Comparison of ENCODE assay signal across 23 cellular contexts in genomic region chr17:8975091-8975707, GRCh38. TPM values are rescaled to one million over a fixed set of nuclear protein-coding genes. Genes with fewer than 3 reads are reported as not detected.
"Had no signal": no experiment of that assay in that cellular context is flagged by ENCODE, and none has a peak within 500 bp of the region (broad histone marks: within the 10 kb centered on the region; RNA-seq: fewer than 3 reads in every experiment).

No MANE protein-coding gene starts in this region.

- H3K36me3 ChIP-seq: lower lobe of right lung, neural progenitor cell had no signal

- H3K27ac ChIP-seq: epithelial cell of prostate, lower lobe of right lung, neural progenitor cell, testis, VCaP had no signal

- H3K27me3 ChIP-seq: neural progenitor cell, testis had no signal

- DNase-seq: activated CD4-positive, alpha-beta T cell treated with anti-CD3 and anti-CD28 coated beads, Interleukin-2, amount 10 ng/mL, durations not matched to agents 7 days and 5 days; activated CD4-positive, CD25-positive, alpha-beta regulatory T cell treated with anti-CD3 and anti-CD28 coated beads, Interleukin-2, amount 50 U/mL, for 72 hours; activated CD8-positive, alpha-beta memory T cell treated with anti-CD3 and anti-CD28 coated beads, Interleukin-2, amount 10 ng/mL, durations not matched to agents 7 days and 5 days; activated CD8-positive, alpha-beta T cell treated with anti-CD3 and anti-CD28 coated beads for 36 hours; activated effector memory CD4-positive, alpha-beta T cell treated with anti-CD3 and anti-CD28 coated beads, Interleukin-2, amount 50 U/mL, for 16 hours; activated naive CD4-positive, alpha-beta T cell treated with anti-CD3 and anti-CD28 coated beads, Interleukin-2, amount 10 ng/mL, durations not matched to agents 7 days and 5 days; activated naive CD8-positive, alpha-beta T cell treated with anti-CD3 and anti-CD28 coated beads, Interleukin-2, amount 50 U/mL, for 24 hours; activated T-cell treated with anti-CD3 and anti-CD28 coated beads for 4 hours; kidney; lower lobe of right lung; naive thymus-derived CD4-positive, alpha-beta T cell; stimulated activated CD4-positive, alpha-beta T cell treated with anti-CD3 and anti-CD28 coated beads, Interleukin-15, amount 100 ng/mL, for 24 hours; stimulated activated CD8-positive, alpha-beta memory T cell treated with anti-CD3 and anti-CD28 coated beads, Interleukin-4, amount 100 ng/mL, for 48 hours; stimulated activated naive B cell treated with anti-CD40 and anti-IgM and Interleukin-4, amounts not matched to agents 10 μg/mL and 1 μg/mL and 100 μg/mL, for 72 hours; testis had no signal

- H3K9me3 ChIP-seq: lower lobe of right lung, testis had no signal

- ATAC-seq: activated CD8-positive, alpha-beta memory T cell treated with anti-CD3 and anti-CD28 coated beads, Interleukin-2, amount 10 ng/mL, durations not matched to agents 7 days and 5 days; activated CD8-positive, alpha-beta T cell treated with anti-CD3 and anti-CD28 coated beads for 36 hours; activated naive CD8-positive, alpha-beta T cell treated with anti-CD3 and anti-CD28 coated beads, Interleukin-2, amount 50 U/mL, for 24 hours; left lobe of liver; naive thymus-derived CD4-positive, alpha-beta T cell; sciatic nerve; stimulated activated naive B cell treated with anti-CD40 and anti-IgM and Interleukin-4, amounts not matched to agents 10 μg/mL and 1 μg/mL and 100 μg/mL, for 72 hours had no signal

- H3K4me1 ChIP-seq: lower lobe of right lung, neural progenitor cell, testis had no signal

- H3K4me3 ChIP-seq: lower lobe of right lung, neural progenitor cell, smooth muscle cell, testis had no signal

RNA-seq across cellular contexts. Expression of gene PIK3R5, which starts 9.7 kb away (rescaled TPM):
- total RNA-seq: glomerular endothelial cell, renal cortical epithelial cell, smooth muscle cell had no signal
